Comparison of ENCODE assay signal across 19 cellular contexts in the genomic region with DNA sequence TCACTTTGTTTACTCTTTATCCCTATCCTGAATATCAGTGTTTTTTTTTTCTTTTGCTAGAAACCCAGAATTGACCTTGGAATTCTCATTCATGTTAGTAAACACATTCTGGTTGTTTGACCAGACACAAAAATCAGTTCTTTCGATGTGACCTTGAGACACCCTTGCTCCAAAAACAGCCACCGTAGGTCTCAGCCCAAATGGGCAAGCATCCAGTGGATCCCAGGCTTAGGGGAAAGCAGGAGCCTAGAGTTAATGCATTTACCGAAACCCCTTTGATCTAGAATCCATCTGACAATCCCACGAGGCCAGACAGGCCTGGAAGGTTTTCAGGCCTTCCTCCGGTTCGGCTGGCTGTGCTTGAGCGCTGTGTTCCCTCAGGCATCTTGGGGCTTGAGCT. TPM values are rescaled to one million over a fixed set of nuclear protein-coding genes. Genes with fewer than 3 reads are reported as not detected.
DNase-seq lines count a peak whose midpoint lies in the region; ATAC-seq, FAIRE-seq and TF ChIP-seq lines count a peak whose summit lies in the region.
"Had no signal": no experiment of that assay in that cellular context is flagged by ENCODE, and none has a peak within 500 bp of the region (broad histone marks: within the 10 kb centered on the region; RNA-seq: fewer than 3 reads in every experiment).

No MANE protein-coding gene starts in this region.

- H3K27ac Mint-ChIP-seq in nephron progenitor cell = no peak overlapping the region
- H3K27ac Mint-ChIP-seq: activated CD4-positive, alpha-beta T cell treated with anti-CD3 and anti-CD28 coated beads for 36 hours; activated naive CD4-positive, alpha-beta T cell treated with anti-CD3 and anti-CD28 coated beads, Interleukin-2, amount 50 U/mL, for 72 hours; HFFc6; progenitor cell of endocrine pancreas had no signal

- peaks cover 68% of the 10 kb centered on the region for H3K4me1 ChIP-seq in HepG2 (ENCODE audit: insufficient read depth, low read length)
- H3K4me1 ChIP-seq in subcutaneous abdominal adipose tissue (ENCODE audit: control insufficient read depth in 5 of 5, insufficient read depth in 5 of 5, low read length in 5 of 5) = peaks cover 0 to 14% (median 7%) of the 10 kb centered on the region in 5 donors

- peaks cover 7% of the 10 kb centered on the region for H3K9me3 Mint-ChIP-seq in nephron progenitor cell
- H3K9me3 Mint-ChIP-seq: activated naive CD4-positive, alpha-beta T cell treated with anti-CD3 and anti-CD28 coated beads, Interleukin-2, amount 50 U/mL, for 72 hours; HFFc6 had no signal

- no peaks in the 10 kb centered on the region for H3K27me3 ChIP-seq in HepG2 (ENCODE audit: control insufficient read depth in 1 of 2, insufficient read depth in 2 of 2, low read length in 2 of 2)
- H3K27me3 ChIP-seq in subcutaneous abdominal adipose tissue (ENCODE audit: control insufficient read depth in 5 of 5, insufficient read depth in 4 of 5, low read length in 5 of 5) = no peaks in the 10 kb centered on the region
- H3K27me3 ChIP-seq: stomach had no signal

- peak; percentile 54 for DNase-seq in SK-N-DZ (ENCODE audit: low spot score)
- DNase-seq in ecto neural progenitor cell (ENCODE audit: low spot score) = peak; percentile 52
- DNase-seq in HepG2 (ENCODE audit: low spot score) = peak; percentile 85
- DNase-seq in nephron progenitor cell = no peak
- DNase-seq in SIG-M5 treated with dmso at 0.1 percent for 504 hours (lab: John Stamatoyannopoulos, UW; ENCODE audit: unreplicated experiment) = no peak
- DNase-seq in NCI-H146 (lab: John Stamatoyannopoulos, UW) = no peak
- DNase-seq: activated CD4-positive, alpha-beta T cell treated with anti-CD3 and anti-CD28 coated beads for 36 hours; cerebellar nuclear complex; GF-D8; HFFc6; NCI-H1092 treated with DMSO at 0.1 percent for 48 hours; NCI-H774; stomach; T1000 had no signal

- WGBS in HepG2 (ENCODE audit: low lambda C conversion rate) = 4% methylated on average over 7 of the region's 7 CpGs

- H3K36me3 ChIP-seq in HepG2 (replicated peaks in 1 of 2; ENCODE audit: control insufficient read depth in 1 of 2, insufficient read depth in 2 of 2, low read length in 2 of 2) = no peaks in the 10 kb centered on the region
- H3K36me3 ChIP-seq in subcutaneous abdominal adipose tissue (ENCODE audit: control insufficient read depth in 5 of 5, insufficient read depth in 5 of 5, low read length in 5 of 5) = no peaks in the 10 kb centered on the region
- H3K36me3 ChIP-seq: stomach had no signal

- TF ChIP-seq EP300 in HepG2 (IDR thresholded peaks at IDR 0.05; ENCODE audit: low read depth in 2 of 2, low read length in 2 of 2) (peak in 1 of 2 experiments; percentile 58; a peak in 1 of 4 replicates), HepG2 (CRISPR knock-in tag; IDR thresholded peaks at IDR 0.05; ENCODE audit: borderline replicate concordance) (no peak)

- no TSS peak for BruUV-seq in HepG2 (replicated peaks; lab: Mats Ljungman, UMichigan)

- peaks cover 34% of the 10 kb centered on the region for H3K4me1 Mint-ChIP-seq in nephron progenitor cell

- no peak overlapping the region for H2AFZ ChIP-seq in HepG2 (ENCODE audit: low read length)

- no peak overlapping the region for H3K4me3 Mint-ChIP-seq in nephron progenitor cell
- H3K4me3 Mint-ChIP-seq: activated CD4-positive, alpha-beta T cell treated with anti-CD3 and anti-CD28 coated beads for 36 hours; HFFc6 had no signal

- no peak for TF ChIP-seq RAD21 in HepG2 (CRISPR knock-in tag; IDR thresholded peaks at IDR 0.05)

- intact Hi-C loops in HepG2 (cut with micrococcal nuclease; ENCODE audit: unreplicated experiment) = loop anchor here (5.0 kb wide), 1 partner anchor 60 kb away; no protein-coding TSS in a partner anchor

- H3K4me2 ChIP-seq in HepG2 (ENCODE audit: low read depth, low read length) = peak overlapping the region; percentile 54

- H3K4me3 ChIP-seq in HepG2 (replicated peaks in 1 of 3; ENCODE audit: insufficient read depth in 1 of 3, low read depth in 2 of 3, low read length in 3 of 3) (peak overlapping the region in 1 of 3 experiments; percentile 17; a peak in 2 of 6 replicates), subcutaneous abdominal adipose tissue (ENCODE audit: low read depth in 1 of 5, low read length in 5 of 5) (no peak overlapping the region)
- H3K4me3 ChIP-seq: stomach had no signal

- in situ Hi-C loops in HepG2 (cut with HindIII; ENCODE audit: extremely low pct_ligation_motif_present, low pct_unique_long_range_greater_than_20kb) = no loop called here

- H3K36me3 Mint-ChIP-seq in nephron progenitor cell (ENCODE audit: low read depth) = no peaks in the 10 kb centered on the region
- H3K36me3 Mint-ChIP-seq: activated naive CD4-positive, alpha-beta T cell treated with anti-CD3 and anti-CD28 coated beads, Interleukin-2, amount 50 U/mL, for 72 hours had no signal

- POLR2A ChIA-PET in HepG2 (lab: Yijun Ruan, JAX) = interaction anchor here (0.9 to 1.3 kb wide), 2 partner anchors 18 to 49 kb away, joined by 3 to 4 read pairs; no protein-coding TSS in a partner anchor

- H3K9me3 ChIP-seq in HepG2 (ENCODE audit: low read length) = no peaks in the 10 kb centered on the region
- no peaks in the 10 kb centered on the region for H3K9me3 ChIP-seq in subcutaneous abdominal adipose tissue (ENCODE audit: control insufficient read depth in 5 of 5, low read length in 5 of 5)
- H3K9me3 ChIP-seq: stomach had no signal

- peak; percentile 61 for ATAC-seq in HepG2
- ATAC-seq: activated CD4-positive, alpha-beta T cell treated with anti-CD3 and anti-CD28 coated beads for 36 hours; activated naive CD4-positive, alpha-beta T cell treated with anti-CD3 and anti-CD28 coated beads, Interleukin-2, amount 50 U/mL, for 72 hours had no signal

- no peaks in the 10 kb centered on the region for H3K79me2 ChIP-seq in HepG2 (ENCODE audit: insufficient read depth, low read length)

- no peaks in the 10 kb centered on the region for H4K20me1 ChIP-seq in HepG2 (ENCODE audit: insufficient read depth, low read length)

- H3K9ac ChIP-seq in HepG2 (ENCODE audit: insufficient read depth, low read depth, low read length) (no peak overlapping the region; the same call in 1 of the 2 replicates), subcutaneous abdominal adipose tissue (ENCODE audit: low read length in 5 of 5) (peak overlapping the region in 1 of 5 donors; percentile 39)

- peak overlapping the region; percentile 10 for H3K27ac ChIP-seq in HepG2 (ENCODE audit: extremely low read length, insufficient read depth, low read length)
- peak overlapping the region; percentile 63 for H3K27ac ChIP-seq in subcutaneous abdominal adipose tissue (ENCODE audit: low read depth, low read length)

- no peaks in the 10 kb centered on the region for H3K27me3 Mint-ChIP-seq in nephron progenitor cell (ENCODE audit: low read depth, poor library complexity)
- H3K27me3 Mint-ChIP-seq: progenitor cell of endocrine pancreas had no signal

- peak; percentile 62 for FAIRE-seq in HepG2 (lab: Jason Lieb, UNC)
- FAIRE-seq: D721Med, endothelial cell of umbilical vein had no signal

- TF ChIP-seq POLR2A in HepG2 (IDR thresholded peaks at IDR 0.05; ENCODE audit: insufficient read depth in 1 of 2, low read depth in 2 of 2, low read length in 2 of 2) = no peak

- TF ChIP-seq CTCF in HepG2 (CRISPR knock-in tag; IDR thresholded peaks at IDR 0.05) (no peak), nephron progenitor cell (IDR thresholded peaks at IDR 0.05) (no peak)

- CTCF ChIA-PET in HepG2 (lab: Yijun Ruan, JAX; ENCODE audit: low intra/inter-chr PET ratio, low total read pairs) = no interaction called here

TF ChIP-seq in HepG2, 621 proteins besides CTCF, POLR2A, EP300 and RAD21 (continues in another document):
- no peak for TF ChIP-seq ZFP82 (CRISPR knock-in tag; IDR thresholded peaks at IDR 0.05; ENCODE audit: borderline replicate concordance)
- peak; percentile 89 for TF ChIP-seq GFI1 (CRISPR knock-in tag; IDR thresholded peaks at IDR 0.05; ENCODE audit: borderline replicate concordance)
- no peak for TF ChIP-seq ZNF205 (CRISPR knock-in tag; IDR thresholded peaks at IDR 0.05)

RNA-seq across cellular contexts. Expression of gene IRF2BP2, which starts 47.6 kb away (rescaled TPM):
- polyA plus RNA-seq in SK-N-DZ (2014; cell fraction: cytosol; rRNA removed) = 32.0 and 33.3 TPM in 2 replicates
- polyA plus RNA-seq in SK-N-DZ (2014; cell fraction: nucleus; rRNA removed) = 24.3 and 26.1 TPM in 2 replicates
- total RNA-seq in HepG2 (2016; rRNA removed; fragmentation: Illumina TruSeq; extraction: Trizol) = 127 and 147 TPM in 2 replicates
- 25.1 and 26.8 TPM in 2 replicates for total RNA-seq in HepG2 (2016; cell fraction: cytosol; rRNA removed; fragmentation: Illumina TruSeq; extraction: Trizol; ENCODE audit: low read depth)
- total RNA-seq in HepG2 (2016; cell fraction: insoluble cytoplasmic fraction; rRNA removed; fragmentation: Illumina TruSeq; extraction: Trizol) = 104 and 154 TPM in 2 replicates
- total RNA-seq in HepG2 (2016; cell fraction: membrane; rRNA removed; fragmentation: Illumina TruSeq; extraction: Trizol) = 85.2 and 85.5 TPM in 2 replicates
- total RNA-seq in HepG2 (2016; cell fraction: nucleus; rRNA removed; fragmentation: Illumina TruSeq; extraction: Trizol) = 132 and 141 TPM in 2 replicates
- polyA plus RNA-seq in HepG2 (2011; rRNA removed) = 140 and 180 TPM in 2 replicates
- polyA plus RNA-seq in HepG2 (2011; cell fraction: cytosol; rRNA removed) = 82.1 and 111 TPM in 2 replicates
- 491 and 557 TPM in 2 replicates for polyA plus RNA-seq in HepG2 (2011; cell fraction: nucleus; rRNA removed)
- polyA plus RNA-seq in HepG2 (2012) = 136 and 153 TPM in 2 replicates
- 22.4 and 23.1 TPM in 2 replicates for polyA plus RNA-seq in HepG2 (2016; cell fraction: cytosol; fragmentation: Illumina TruSeq; extraction: Trizol; ENCODE audit: low read depth)
- polyA plus RNA-seq in HepG2 (2016; cell fraction: insoluble cytoplasmic fraction; fragmentation: Illumina TruSeq; extraction: Trizol; ENCODE audit: low read depth) = 127 and 168 TPM in 2 replicates
- 58.5 and 65.6 TPM in 2 replicates for polyA plus RNA-seq in HepG2 (2016; cell fraction: membrane; fragmentation: Illumina TruSeq; extraction: Trizol; ENCODE audit: low read depth)
- polyA plus RNA-seq in HepG2 (2016; cell fraction: nucleus; fragmentation: Illumina TruSeq; extraction: Trizol; ENCODE audit: insufficient read depth, low read depth) = 293 and 322 TPM in 2 replicates
- polyA minus RNA-seq in HepG2 (2011; rRNA and poly(A)+ RNA removed; ENCODE audit: low replicate concordance) = 43.4 and 196 TPM in 2 replicates
- 155 and 170 TPM in 2 replicates for polyA minus RNA-seq in HepG2 (2011; cell fraction: cytosol; rRNA and poly(A)+ RNA removed)
- polyA minus RNA-seq in HepG2 (2011; cell fraction: nucleus; rRNA and poly(A)+ RNA removed) = 115 and 118 TPM in 2 replicates

Comparison
In these comparisons a context has a peak if more than half of its experiments do, and no peak if none do; other contexts are left out.
1. DNase-seq: peak in SK-N-DZ (single experiment), ecto neural progenitor cell (single experiment) and HepG2 (single experiment); none in nephron progenitor cell (single experiment), SIG-M5 treated with dmso at 0.1 percent for 504 hours (single experiment) and NCI-H146 (single experiment).